1 cellular context compared by ENCODE assay signal in the genomic region with DNA sequence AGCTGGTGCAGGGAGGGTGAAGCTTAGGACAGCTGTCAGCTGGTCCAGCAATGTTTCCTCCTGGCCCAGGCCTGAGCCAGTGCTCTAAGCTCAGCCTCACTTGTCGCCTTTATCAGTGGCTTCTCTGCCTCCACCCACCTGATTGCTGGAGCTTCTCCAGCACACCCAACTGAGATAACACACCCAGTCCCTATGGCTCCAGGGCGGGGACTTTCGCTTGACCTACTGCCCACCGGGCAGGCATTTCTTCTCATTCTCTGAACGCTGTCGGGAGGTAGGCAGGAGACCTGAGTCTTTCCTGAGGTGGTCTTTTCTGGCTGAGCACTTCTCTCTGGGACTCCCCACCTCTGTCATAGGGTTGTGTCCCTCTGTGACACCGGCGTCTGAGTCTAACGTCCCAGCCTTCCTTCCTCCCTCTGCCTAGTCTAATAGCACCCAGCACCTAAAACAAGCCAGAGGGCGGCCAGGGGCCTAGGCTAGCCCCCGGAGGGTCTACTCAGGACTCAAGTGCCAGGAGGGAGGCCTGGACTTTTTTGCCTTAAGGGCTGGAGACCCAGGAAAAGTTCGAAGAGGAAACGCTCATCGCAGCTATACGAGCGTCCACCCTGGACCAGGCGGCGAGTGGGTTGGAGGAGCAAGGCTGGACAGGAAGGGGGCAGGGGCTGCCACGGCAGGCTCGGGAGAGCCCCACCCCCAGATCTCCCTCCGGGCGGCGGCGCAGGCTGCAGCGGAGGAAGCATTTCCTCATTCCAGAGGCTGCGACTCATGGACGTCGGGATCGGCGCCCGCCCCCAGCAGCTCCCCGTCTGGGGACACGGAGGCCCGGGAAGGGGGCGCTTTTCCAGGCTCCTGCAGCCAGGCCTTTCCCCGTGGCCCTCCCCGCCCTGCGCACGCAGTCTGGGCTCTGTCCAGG.
TF ChIP-seq lines count a peak whose summit lies in the region.

No MANE protein-coding gene starts in this region.

TF ChIP-seq in HepG2, 621 proteins besides CTCF, POLR2A, EP300 and RAD21 (continued from another document and continues in another):
- TF ChIP-seq, protein P1, sequence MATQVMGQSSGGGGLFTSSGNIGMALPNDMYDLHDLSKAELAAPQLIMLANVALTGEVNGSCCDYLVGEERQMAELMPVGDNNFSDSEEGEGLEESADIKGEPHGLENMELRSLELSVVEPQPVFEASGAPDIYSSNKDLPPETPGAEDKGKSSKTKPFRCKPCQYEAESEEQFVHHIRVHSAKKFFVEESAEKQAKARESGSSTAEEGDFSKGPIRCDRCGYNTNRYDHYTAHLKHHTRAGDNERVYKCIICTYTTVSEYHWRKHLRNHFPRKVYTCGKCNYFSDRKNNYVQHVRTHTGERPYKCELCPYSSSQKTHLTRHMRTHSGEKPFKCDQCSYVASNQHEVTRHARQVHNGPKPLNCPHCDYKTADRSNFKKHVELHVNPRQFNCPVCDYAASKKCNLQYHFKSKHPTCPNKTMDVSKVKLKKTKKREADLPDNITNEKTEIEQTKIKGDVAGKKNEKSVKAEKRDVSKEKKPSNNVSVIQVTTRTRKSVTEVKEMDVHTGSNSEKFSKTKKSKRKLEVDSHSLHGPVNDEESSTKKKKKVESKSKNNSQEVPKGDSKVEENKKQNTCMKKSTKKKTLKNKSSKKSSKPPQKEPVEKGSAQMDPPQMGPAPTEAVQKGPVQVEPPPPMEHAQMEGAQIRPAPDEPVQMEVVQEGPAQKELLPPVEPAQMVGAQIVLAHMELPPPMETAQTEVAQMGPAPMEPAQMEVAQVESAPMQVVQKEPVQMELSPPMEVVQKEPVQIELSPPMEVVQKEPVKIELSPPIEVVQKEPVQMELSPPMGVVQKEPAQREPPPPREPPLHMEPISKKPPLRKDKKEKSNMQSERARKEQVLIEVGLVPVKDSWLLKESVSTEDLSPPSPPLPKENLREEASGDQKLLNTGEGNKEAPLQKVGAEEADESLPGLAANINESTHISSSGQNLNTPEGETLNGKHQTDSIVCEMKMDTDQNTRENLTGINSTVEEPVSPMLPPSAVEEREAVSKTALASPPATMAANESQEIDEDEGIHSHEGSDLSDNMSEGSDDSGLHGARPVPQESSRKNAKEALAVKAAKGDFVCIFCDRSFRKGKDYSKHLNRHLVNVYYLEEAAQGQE (IDR thresholded peaks at IDR 0.05; ENCODE audit: borderline replicate concordance in 1 of 2, low read depth in 1 of 2, low read length in 2 of 2), result peak in 1 of 2 experiments; percentile 26; a peak in 1 of 4 replicates
- TF ChIP-seq ZSCAN31 (CRISPR knock-in tag; IDR thresholded peaks at IDR 0.05; ENCODE audit: low read depth) (peak; percentile 8; the same call in 1 of the 2 replicates), FOSL2 (CRISPR knock-in tag; IDR thresholded peaks at IDR 0.05) (peak; percentile 94), ZNF317 (CRISPR knock-in tag; IDR thresholded peaks at IDR 0.05) (peak; percentile 70), ASH2L (IDR thresholded peaks at IDR 0.05; ENCODE audit: insufficient read length, low read depth, low read length) (peak; percentile 14), GATAD2A (CRISPR knock-in tag; IDR thresholded peaks at IDR 0.05) (peak; percentile 26), ESRRA (CRISPR knock-in tag; IDR thresholded peaks at IDR 0.05; ENCODE audit: low read depth) (no peak), FOXK1 (CRISPR knock-in tag; IDR thresholded peaks at IDR 0.05; ENCODE audit: borderline replicate concordance, low read depth) (peak; percentile 15; the same call in 1 of the 2 replicates), ELF3 (CRISPR knock-in tag; IDR thresholded peaks at IDR 0.05) (peak; percentile 100), SIN3A (IDR thresholded peaks at IDR 0.05; ENCODE audit: borderline replicate concordance, low read depth, low read length) (peak; percentile 84; the same call in 1 of the 2 replicates), ZNF772 (CRISPR knock-in tag; IDR thresholded peaks at IDR 0.05) (peak; percentile 62; the same call in 1 of the 2 replicates), NRL (CRISPR knock-in tag; IDR thresholded peaks at IDR 0.05; ENCODE audit: borderline replicate concordance) (peak; percentile 47; the same call in 1 of the 2 replicates), PCBP1 (IDR thresholded peaks at IDR 0.05; ENCODE audit: borderline replicate concordance, low read depth, low read length) (no peak), SRSF9 (IDR thresholded peaks at IDR 0.05; ENCODE audit: borderline replicate concordance, insufficient read depth, low read depth, low read length, poor library complexity, severe bottlenecking) (no peak), ZNF75D (CRISPR knock-in tag; IDR thresholded peaks at IDR 0.05; ENCODE audit: borderline replicate concordance) (0 out of 2 replicates have a peak, but pooled peaks have one; percentile 74), ZNF431 (CRISPR knock-in tag; IDR thresholded peaks at IDR 0.05; ENCODE audit: borderline replicate concordance, low read depth) (peak; percentile 87; the same call in 1 of the 2 replicates), ZNF292 (CRISPR knock-in tag; IDR thresholded peaks at IDR 0.05; ENCODE audit: borderline replicate concordance, low read depth) (peak; percentile 68; the same call in 1 of the 2 replicates), SP5 (CRISPR knock-in tag; IDR thresholded peaks at IDR 0.05; ENCODE audit: borderline replicate concordance, low read depth) (0 out of 2 replicates have a peak, but pooled peaks have one; percentile 40), CBX2 (IDR thresholded peaks at IDR 0.05; ENCODE audit: low read depth, low read length) (no peak), CBX2 (CRISPR knock-in tag; IDR thresholded peaks at IDR 0.05; ENCODE audit: low read depth) (no peak), ZNF549 (CRISPR knock-in tag; IDR thresholded peaks at IDR 0.05) (no peak), CENPT (CRISPR knock-in tag; IDR thresholded peaks at IDR 0.05; ENCODE audit: low read depth) (0 out of 2 replicates have a peak, but pooled peaks have one; percentile 47), GFI1 (CRISPR knock-in tag; IDR thresholded peaks at IDR 0.05; ENCODE audit: borderline replicate concordance) (no peak), ZNF33B (CRISPR knock-in tag; IDR thresholded peaks at IDR 0.05) (peak; percentile 70), ERF (CRISPR knock-in tag; IDR thresholded peaks at IDR 0.05) (0 out of 2 replicates have a peak, but pooled peaks have one; percentile 2), SALL1 (CRISPR knock-in tag; IDR thresholded peaks at IDR 0.05) (peak; percentile 68; the same call in 1 of the 2 replicates), ZSCAN22 (CRISPR knock-in tag; IDR thresholded peaks at IDR 0.05) (peak; percentile 66; the same call in 1 of the 2 replicates), TEAD3 (CRISPR knock-in tag; optimal IDR thresholded peaks at IDR 0.05; ENCODE audit: borderline replicate concordance) (peak; percentile 98), PPARG (CRISPR knock-in tag; conservative IDR thresholded peaks at IDR 0.05) (no peak), RFXANK (CRISPR knock-in tag; IDR thresholded peaks at IDR 0.05) (no peak), KDM5B (CRISPR knock-in tag; IDR thresholded peaks at IDR 0.05; ENCODE audit: borderline replicate concordance) (0 out of 2 replicates have a peak, but pooled peaks have one; percentile 45), HMG20B (CRISPR knock-in tag; conservative IDR thresholded peaks at IDR 0.05) (0 out of 2 replicates have a peak, but pooled peaks have one; percentile 2), MYC (CRISPR knock-in tag; IDR thresholded peaks at IDR 0.05; ENCODE audit: borderline replicate concordance) (peak; percentile 24; the same call in 1 of the 2 replicates), HES4 (CRISPR knock-in tag; IDR thresholded peaks at IDR 0.05; ENCODE audit: borderline replicate concordance) (0 out of 2 replicates have a peak, but pooled peaks have one; percentile 44), SKI (IDR thresholded peaks at IDR 0.05; ENCODE audit: partially characterized antibody) (peak; percentile 83), ZNF138 (CRISPR knock-in tag; IDR thresholded peaks at IDR 0.05; ENCODE audit: low read depth) (no peak), POGZ (CRISPR knock-in tag; IDR thresholded peaks at IDR 0.05) (peak; percentile 3; the same call in 1 of the 2 replicates), ZBTB7A (CRISPR knock-in tag; IDR thresholded peaks at IDR 0.05) (no peak), ZNF703 (CRISPR knock-in tag; IDR thresholded peaks at IDR 0.05; ENCODE audit: borderline replicate concordance) (0 out of 2 replicates have a peak, but pooled peaks have one; percentile 14), MED1 (CRISPR knock-in tag; IDR thresholded peaks at IDR 0.05) (0 out of 2 replicates have a peak, but pooled peaks have one; percentile 1), ZBTB42 (CRISPR knock-in tag; IDR thresholded peaks at IDR 0.05) (0 out of 2 replicates have a peak, but pooled peaks have one; percentile 67), NKX3-1 (CRISPR knock-in tag; IDR thresholded peaks at IDR 0.05) (no peak), ZBTB7B (CRISPR knock-in tag; IDR thresholded peaks at IDR 0.05) (peak; percentile 60), ZNF674 (CRISPR knock-in tag; IDR thresholded peaks at IDR 0.05; ENCODE audit: low read depth) (no peak), ZBTB21 (CRISPR knock-in tag; IDR thresholded peaks at IDR 0.05) (no peak), MEF2D (CRISPR knock-in tag; IDR thresholded peaks at IDR 0.05) (peak; percentile 59; the same call in 1 of the 2 replicates), JUND (CRISPR knock-in tag; IDR thresholded peaks at IDR 0.05) (peak; percentile 64; the same call in 1 of the 2 replicates), NCOA5 (CRISPR knock-in tag; IDR thresholded peaks at IDR 0.05) (no peak), ZNF563 (CRISPR knock-in tag; IDR thresholded peaks at IDR 0.05) (peak; percentile 19; the same call in 1 of the 2 replicates), TEAD2 (CRISPR knock-in tag; IDR thresholded peaks at IDR 0.05) (no peak)
- TF ChIP-seq, protein P2, sequence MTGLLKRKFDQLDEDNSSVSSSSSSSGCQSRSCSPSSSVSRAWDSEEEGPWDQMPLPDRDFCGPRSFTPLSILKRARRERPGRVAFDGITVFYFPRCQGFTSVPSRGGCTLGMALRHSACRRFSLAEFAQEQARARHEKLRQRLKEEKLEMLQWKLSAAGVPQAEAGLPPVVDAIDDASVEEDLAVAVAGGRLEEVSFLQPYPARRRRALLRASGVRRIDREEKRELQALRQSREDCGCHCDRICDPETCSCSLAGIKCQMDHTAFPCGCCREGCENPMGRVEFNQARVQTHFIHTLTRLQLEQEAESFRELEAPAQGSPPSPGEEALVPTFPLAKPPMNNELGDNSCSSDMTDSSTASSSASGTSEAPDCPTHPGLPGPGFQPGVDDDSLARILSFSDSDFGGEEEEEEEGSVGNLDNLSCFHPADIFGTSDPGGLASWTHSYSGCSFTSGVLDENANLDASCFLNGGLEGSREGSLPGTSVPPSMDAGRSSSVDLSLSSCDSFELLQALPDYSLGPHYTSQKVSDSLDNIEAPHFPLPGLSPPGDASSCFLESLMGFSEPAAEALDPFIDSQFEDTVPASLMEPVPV (CRISPR knock-in tag; IDR thresholded peaks at IDR 0.05), result peak; percentile 91
- TF ChIP-seq, protein P3, sequence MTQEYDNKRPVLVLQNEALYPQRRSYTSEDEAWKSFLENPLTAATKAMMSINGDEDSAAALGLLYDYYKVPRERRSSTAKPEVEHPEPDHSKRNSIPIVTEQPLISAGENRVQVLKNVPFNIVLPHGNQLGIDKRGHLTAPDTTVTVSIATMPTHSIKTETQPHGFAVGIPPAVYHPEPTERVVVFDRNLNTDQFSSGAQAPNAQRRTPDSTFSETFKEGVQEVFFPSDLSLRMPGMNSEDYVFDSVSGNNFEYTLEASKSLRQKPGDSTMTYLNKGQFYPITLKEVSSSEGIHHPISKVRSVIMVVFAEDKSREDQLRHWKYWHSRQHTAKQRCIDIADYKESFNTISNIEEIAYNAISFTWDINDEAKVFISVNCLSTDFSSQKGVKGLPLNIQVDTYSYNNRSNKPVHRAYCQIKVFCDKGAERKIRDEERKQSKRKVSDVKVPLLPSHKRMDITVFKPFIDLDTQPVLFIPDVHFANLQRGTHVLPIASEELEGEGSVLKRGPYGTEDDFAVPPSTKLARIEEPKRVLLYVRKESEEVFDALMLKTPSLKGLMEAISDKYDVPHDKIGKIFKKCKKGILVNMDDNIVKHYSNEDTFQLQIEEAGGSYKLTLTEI (CRISPR knock-in tag; conservative IDR thresholded peaks at IDR 0.05), result no peak
- TF ChIP-seq, protein P4, sequence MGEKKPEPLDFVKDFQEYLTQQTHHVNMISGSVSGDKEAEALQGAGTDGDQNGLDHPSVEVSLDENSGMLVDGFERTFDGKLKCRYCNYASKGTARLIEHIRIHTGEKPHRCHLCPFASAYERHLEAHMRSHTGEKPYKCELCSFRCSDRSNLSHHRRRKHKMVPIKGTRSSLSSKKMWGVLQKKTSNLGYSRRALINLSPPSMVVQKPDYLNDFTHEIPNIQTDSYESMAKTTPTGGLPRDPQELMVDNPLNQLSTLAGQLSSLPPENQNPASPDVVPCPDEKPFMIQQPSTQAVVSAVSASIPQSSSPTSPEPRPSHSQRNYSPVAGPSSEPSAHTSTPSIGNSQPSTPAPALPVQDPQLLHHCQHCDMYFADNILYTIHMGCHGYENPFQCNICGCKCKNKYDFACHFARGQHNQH (CRISPR knock-in tag; IDR thresholded peaks at IDR 0.05), result peak; percentile 35
- TF ChIP-seq, protein P5, sequence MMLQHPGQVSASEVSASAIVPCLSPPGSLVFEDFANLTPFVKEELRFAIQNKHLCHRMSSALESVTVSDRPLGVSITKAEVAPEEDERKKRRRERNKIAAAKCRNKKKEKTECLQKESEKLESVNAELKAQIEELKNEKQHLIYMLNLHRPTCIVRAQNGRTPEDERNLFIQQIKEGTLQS (CRISPR knock-in tag; IDR thresholded peaks at IDR 0.05), result peak; percentile 70
- TF ChIP-seq, protein P6, sequence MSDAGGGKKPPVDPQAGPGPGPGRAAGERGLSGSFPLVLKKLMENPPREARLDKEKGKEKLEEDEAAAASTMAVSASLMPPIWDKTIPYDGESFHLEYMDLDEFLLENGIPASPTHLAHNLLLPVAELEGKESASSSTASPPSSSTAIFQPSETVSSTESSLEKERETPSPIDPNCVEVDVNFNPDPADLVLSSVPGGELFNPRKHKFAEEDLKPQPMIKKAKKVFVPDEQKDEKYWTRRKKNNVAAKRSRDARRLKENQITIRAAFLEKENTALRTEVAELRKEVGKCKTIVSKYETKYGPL (CRISPR knock-in tag; IDR thresholded peaks at IDR 0.05), result no peak
- TF ChIP-seq, protein P7, sequence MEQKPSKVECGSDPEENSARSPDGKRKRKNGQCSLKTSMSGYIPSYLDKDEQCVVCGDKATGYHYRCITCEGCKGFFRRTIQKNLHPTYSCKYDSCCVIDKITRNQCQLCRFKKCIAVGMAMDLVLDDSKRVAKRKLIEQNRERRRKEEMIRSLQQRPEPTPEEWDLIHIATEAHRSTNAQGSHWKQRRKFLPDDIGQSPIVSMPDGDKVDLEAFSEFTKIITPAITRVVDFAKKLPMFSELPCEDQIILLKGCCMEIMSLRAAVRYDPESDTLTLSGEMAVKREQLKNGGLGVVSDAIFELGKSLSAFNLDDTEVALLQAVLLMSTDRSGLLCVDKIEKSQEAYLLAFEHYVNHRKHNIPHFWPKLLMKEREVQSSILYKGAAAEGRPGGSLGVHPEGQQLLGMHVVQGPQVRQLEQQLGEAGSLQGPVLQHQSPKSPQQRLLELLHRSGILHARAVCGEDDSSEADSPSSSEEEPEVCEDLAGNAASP (CRISPR knock-in tag; IDR thresholded peaks at IDR 0.05; ENCODE audit: borderline replicate concordance), result peak; percentile 6; the same call in 1 of the 2 replicates
